In the genomic region with DNA sequence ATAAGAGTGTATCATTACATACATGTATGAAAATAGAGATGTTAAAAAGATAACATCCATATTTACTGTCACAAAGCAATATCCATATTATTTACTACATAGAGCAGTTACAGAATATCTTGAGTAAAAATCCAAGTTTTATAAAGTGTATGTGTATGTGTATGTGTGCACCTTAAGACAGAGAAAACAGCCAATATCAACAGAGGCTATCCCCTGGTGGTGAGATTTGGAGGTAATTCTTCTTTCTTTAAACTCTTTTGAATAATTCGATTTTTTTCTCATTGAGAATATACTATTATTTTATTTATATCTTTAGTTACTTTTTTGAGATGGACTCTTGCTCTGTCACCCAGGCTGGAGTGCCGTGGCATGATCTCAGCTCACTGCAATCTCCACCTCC, we compare ENCODE assay signal across 22 cellular contexts. TPM values are rescaled to one million over a fixed set of nuclear protein-coding genes. Genes with fewer than 3 reads are reported as not detected.
DNase-seq lines count a peak whose midpoint lies in the region; ATAC-seq and TF ChIP-seq lines count a peak whose summit lies in the region.
"Had no signal": no experiment of that assay in that cellular context is flagged by ENCODE, and none has a peak within 500 bp of the region (broad histone marks: within the 10 kb centered on the region; RNA-seq: fewer than 3 reads in every experiment).

No MANE protein-coding gene starts in this region.

- DNase-seq in activated CD8-positive, alpha-beta T cell treated with anti-CD3 and anti-CD28 coated beads for 36 hours, result no peak
- no peak for DNase-seq in activated CD8-positive, alpha-beta T cell treated with anti-CD3 and anti-CD28 coated beads, Interleukin-2, amount 10 ng/mL, durations not matched to agents 7 days and 5 days
- DNase-seq in PC-3 (no peak), fibroblast of mammary gland (ENCODE audit: low read depth) (no peak), type B pancreatic cell (ENCODE audit: extremely low spot score, unreplicated experiment) (no peak), SHP77 (lab: John Stamatoyannopoulos, UW) (no peak)
- no peak for DNase-seq in activated CD4-positive, alpha-beta T cell treated with anti-CD3 and anti-CD28 coated beads for 1 hour
- DNase-seq in stimulated activated naive CD8-positive, alpha-beta T cell treated with anti-CD3 and anti-CD28 coated beads, Interleukin-15, amount 100 ng/mL, for 72 hours, result no peak
- DNase-seq: activated naive CD8-positive, alpha-beta T cell treated with anti-CD3 and anti-CD28 coated beads for 36 hours; CD4-positive, alpha-beta T cell; DMS79; HCEC 1CT; kidney; naive B cell; NCI-H1048; NCI-H2081 treated with DMSO at 0.1 percent for 48 hours; NCI-H510A treated with DMSO at 0.1 percent for 48 hours; SHP77 treated with DMSO at 0.1 percent for 48 hours; stimulated activated CD4-positive, alpha-beta T cell treated with anti-CD3 and anti-CD28 coated beads, Interleukin-4, amount 100 ng/mL, for 24 hours had no signal

- BruUV-seq in PC-3 (replicated peaks; lab: Mats Ljungman, UMichigan), result no TSS peak

- POLR2A ChIA-PET in activated CD8-positive, alpha-beta T cell treated with anti-CD3 and anti-CD28 coated beads for 36 hours (lab: Charles Lee), result interaction anchor here (0.8 kb wide), 1 partner anchor 291 kb away, joined by 3 read pairs; no protein-coding TSS in a partner anchor
- POLR2A ChIA-PET in activated CD8-positive, alpha-beta T cell treated with anti-CD3 and anti-CD28 coated beads, Interleukin-2, amount 10 ng/mL, durations not matched to agents 7 days and 5 days (lab: Charles Lee), result no interaction called here
- POLR2A ChIA-PET in PC-3 (lab: Charles Lee; ENCODE audit: unreplicated experiment), result no interaction called here

- no peaks in the 10 kb centered on the region for H3K36me3 ChIP-seq in PC-3 (ENCODE audit: low read depth, low read length)

- no peaks in the 10 kb centered on the region for H3K36me3 Mint-ChIP-seq in activated CD8-positive, alpha-beta T cell treated with anti-CD3 and anti-CD28 coated beads for 36 hours (ENCODE audit: low read depth)
- peaks cover 1% of the 10 kb centered on the region for H3K36me3 Mint-ChIP-seq in activated CD8-positive, alpha-beta T cell treated with anti-CD3 and anti-CD28 coated beads, Interleukin-2, amount 10 ng/mL, durations not matched to agents 7 days and 5 days (ENCODE audit: low read depth)
- no peaks in the 10 kb centered on the region for H3K36me3 Mint-ChIP-seq in type B pancreatic cell
- H3K36me3 Mint-ChIP-seq: naive B cell had no signal

- no peaks in the 10 kb centered on the region for H3K9me2 ChIP-seq in PC-3 (replicated peaks; ENCODE audit: low read length)

- no peaks in the 10 kb centered on the region for H4K20me1 ChIP-seq in PC-3 (ENCODE audit: low read length)

- no peak overlapping the region for H2AFZ ChIP-seq in PC-3 (ENCODE audit: low read length)
- H2AFZ ChIP-seq: parathyroid adenoma had no signal

- CTCF ChIA-PET in activated CD8-positive, alpha-beta T cell treated with anti-CD3 and anti-CD28 coated beads for 36 hours (lab: Charles Lee), result interaction anchor here (1.1 to 2.9 kb wide), 4 partner anchors 9 to 48 kb away, joined by 4 to 11 read pairs (median 7); partner anchors contain the start of gene TRDMT1
- CTCF ChIA-PET in activated CD8-positive, alpha-beta T cell treated with anti-CD3 and anti-CD28 coated beads, Interleukin-2, amount 10 ng/mL, durations not matched to agents 7 days and 5 days (lab: Charles Lee), result interaction anchor here (0.8 to 3.2 kb wide), 4 partner anchors 8 to 46 kb away, joined by 3 to 16 read pairs (median 3); partner anchors contain the start of gene TRDMT1
- CTCF ChIA-PET in PC-3 (lab: Charles Lee), result no interaction called here

- H3K27me3 ChIP-seq in PC-3 (ENCODE audit: low read length), result no peaks in the 10 kb centered on the region

- no peak overlapping the region for H3K9ac ChIP-seq in PC-3 (ENCODE audit: low read length)
- H3K9ac ChIP-seq: parathyroid adenoma had no signal

- H3K4me1 ChIP-seq in PC-3 (ENCODE audit: insufficient read depth, low read length), result no peaks in the 10 kb centered on the region

- H3K4me3 ChIP-seq in PC-3 (ENCODE audit: low read length), result no peak overlapping the region
- no peak overlapping the region for H3K4me3 ChIP-seq in fibroblast of mammary gland (ENCODE audit: control insufficient read depth, low read depth, low read length)

- no peaks in the 10 kb centered on the region for H3K9me3 ChIP-seq in PC-3 (ENCODE audit: low read length)

- no peaks in the 10 kb centered on the region for H3F3A ChIP-seq in PC-3 (ENCODE audit: low read length, unreplicated experiment)

- no peaks in the 10 kb centered on the region for H3K27me3 Mint-ChIP-seq in activated CD8-positive, alpha-beta T cell treated with anti-CD3 and anti-CD28 coated beads for 36 hours
- H3K27me3 Mint-ChIP-seq in activated CD8-positive, alpha-beta T cell treated with anti-CD3 and anti-CD28 coated beads, Interleukin-2, amount 10 ng/mL, durations not matched to agents 7 days and 5 days (ENCODE audit: low read depth), result no peaks in the 10 kb centered on the region
- H3K27me3 Mint-ChIP-seq in type B pancreatic cell, result no peaks in the 10 kb centered on the region
- H3K27me3 Mint-ChIP-seq in stimulated activated naive CD8-positive, alpha-beta T cell treated with anti-CD3 and anti-CD28 coated beads, Interleukin-15, amount 100 ng/mL, for 72 hours, result no peaks in the 10 kb centered on the region
- H3K27me3 Mint-ChIP-seq: activated naive CD8-positive, alpha-beta T cell treated with anti-CD3 and anti-CD28 coated beads for 36 hours; CD4-positive, alpha-beta T cell; naive B cell had no signal

- H3K4me3 Mint-ChIP-seq in activated CD8-positive, alpha-beta T cell treated with anti-CD3 and anti-CD28 coated beads for 36 hours, result no peak overlapping the region
- no peak overlapping the region for H3K4me3 Mint-ChIP-seq in activated CD8-positive, alpha-beta T cell treated with anti-CD3 and anti-CD28 coated beads, Interleukin-2, amount 10 ng/mL, durations not matched to agents 7 days and 5 days
- no peak overlapping the region for H3K4me3 Mint-ChIP-seq in type B pancreatic cell
- no peak overlapping the region for H3K4me3 Mint-ChIP-seq in stimulated activated naive CD8-positive, alpha-beta T cell treated with anti-CD3 and anti-CD28 coated beads, Interleukin-15, amount 100 ng/mL, for 72 hours
- H3K4me3 Mint-ChIP-seq: activated naive CD8-positive, alpha-beta T cell treated with anti-CD3 and anti-CD28 coated beads for 36 hours; activated T-helper 1 cell treated with anti-CD3 and anti-CD28 coated beads, Interleukin-12 subunit alpha, Interleukin-12 subunit beta, Interleukin-2, Interleukin-4 antibody, amounts not matched to agents 30 ng/mL and 10 ng/mL and 1 ng/mL, durations not matched to agents 14 hours and 24 hours and 36 hours; CD4-positive, alpha-beta T cell; naive B cell had no signal

- no peaks in the 10 kb centered on the region for H3K9me3 Mint-ChIP-seq in activated CD8-positive, alpha-beta T cell treated with anti-CD3 and anti-CD28 coated beads for 36 hours
- no peaks in the 10 kb centered on the region for H3K9me3 Mint-ChIP-seq in activated CD8-positive, alpha-beta T cell treated with anti-CD3 and anti-CD28 coated beads, Interleukin-2, amount 10 ng/mL, durations not matched to agents 7 days and 5 days (ENCODE audit: insufficient read depth)
- H3K9me3 Mint-ChIP-seq in type B pancreatic cell, result no peaks in the 10 kb centered on the region
- H3K9me3 Mint-ChIP-seq in stimulated activated naive CD8-positive, alpha-beta T cell treated with anti-CD3 and anti-CD28 coated beads, Interleukin-15, amount 100 ng/mL, for 72 hours, result no peaks in the 10 kb centered on the region
- H3K9me3 Mint-ChIP-seq: activated naive CD8-positive, alpha-beta T cell treated with anti-CD3 and anti-CD28 coated beads for 36 hours; activated T-helper 1 cell treated with anti-CD3 and anti-CD28 coated beads, Interleukin-12 subunit alpha, Interleukin-12 subunit beta, Interleukin-2, Interleukin-4 antibody, amounts not matched to agents 30 ng/mL and 10 ng/mL and 1 ng/mL, durations not matched to agents 14 hours and 24 hours and 36 hours; CD4-positive, alpha-beta T cell; naive B cell had no signal

- no peak overlapping the region for H3K27ac Mint-ChIP-seq in activated CD8-positive, alpha-beta T cell treated with anti-CD3 and anti-CD28 coated beads for 36 hours
- no peak overlapping the region for H3K27ac Mint-ChIP-seq in activated CD8-positive, alpha-beta T cell treated with anti-CD3 and anti-CD28 coated beads, Interleukin-2, amount 10 ng/mL, durations not matched to agents 7 days and 5 days
- H3K27ac Mint-ChIP-seq in type B pancreatic cell, result no peak overlapping the region
- H3K27ac Mint-ChIP-seq in stimulated activated naive CD8-positive, alpha-beta T cell treated with anti-CD3 and anti-CD28 coated beads, Interleukin-15, amount 100 ng/mL, for 72 hours, result peak overlapping the region in 1 of 2 donors; percentile 54
- H3K27ac Mint-ChIP-seq: activated naive CD8-positive, alpha-beta T cell treated with anti-CD3 and anti-CD28 coated beads for 36 hours; activated T-helper 1 cell treated with anti-CD3 and anti-CD28 coated beads, Interleukin-12 subunit alpha, Interleukin-12 subunit beta, Interleukin-2, Interleukin-4 antibody, amounts not matched to agents 30 ng/mL and 10 ng/mL and 1 ng/mL, durations not matched to agents 14 hours and 24 hours and 36 hours; CD4-positive, alpha-beta T cell had no signal

- no peak overlapping the region for H3K4me2 ChIP-seq in PC-3 (ENCODE audit: low read length)

- H3K79me2 ChIP-seq in PC-3 (ENCODE audit: low read length), result no peaks in the 10 kb centered on the region
- H3K79me2 ChIP-seq: parathyroid adenoma had no signal

- peak; percentile 30 for TF ChIP-seq CTCF in activated CD8-positive, alpha-beta T cell treated with anti-CD3 and anti-CD28 coated beads for 36 hours (IDR thresholded peaks at IDR 0.05)
- peak; percentile 21; the same call in 1 of the 2 replicates for TF ChIP-seq CTCF in PC-3 (conservative IDR thresholded peaks at IDR 0.05; ENCODE audit: low read depth, low read length)
- peak; percentile 37 for TF ChIP-seq CTCF in fibroblast of mammary gland (conservative IDR thresholded peaks at IDR 0.05; ENCODE audit: control insufficient read depth, insufficient read depth, low read depth, low read length)
- peak; percentile 67 for TF ChIP-seq CTCF in type B pancreatic cell (conservative IDR thresholded peaks at IDR 0.05)

- no peak overlapping the region for H3K27ac ChIP-seq in PC-3 (ENCODE audit: low read length)
- H3K27ac ChIP-seq: HL-60, parathyroid adenoma had no signal

- H3K4me1 Mint-ChIP-seq in activated CD8-positive, alpha-beta T cell treated with anti-CD3 and anti-CD28 coated beads for 36 hours (ENCODE audit: low read depth), result peaks cover 5% of the 10 kb centered on the region
- no peaks in the 10 kb centered on the region for H3K4me1 Mint-ChIP-seq in activated CD8-positive, alpha-beta T cell treated with anti-CD3 and anti-CD28 coated beads, Interleukin-2, amount 10 ng/mL, durations not matched to agents 7 days and 5 days (ENCODE audit: low read depth)
- H3K4me1 Mint-ChIP-seq in type B pancreatic cell (ENCODE audit: unreplicated experiment), result peaks cover 21% of the 10 kb centered on the region
- peaks cover 6% of the 10 kb centered on the region for H3K4me1 Mint-ChIP-seq in stimulated activated naive CD8-positive, alpha-beta T cell treated with anti-CD3 and anti-CD28 coated beads, Interleukin-15, amount 100 ng/mL, for 72 hours

- intact Hi-C loops in activated CD8-positive, alpha-beta T cell treated with anti-CD3 and anti-CD28 coated beads for 36 hours (cut with micrococcal nuclease), result no loop called here
- intact Hi-C loops in PC-3 (cut with micrococcal nuclease), result no loop called here

- no peak for ATAC-seq in activated CD8-positive, alpha-beta T cell treated with anti-CD3 and anti-CD28 coated beads for 36 hours
- ATAC-seq in activated CD8-positive, alpha-beta T cell treated with anti-CD3 and anti-CD28 coated beads, Interleukin-2, amount 10 ng/mL, durations not matched to agents 7 days and 5 days, result no peak
- ATAC-seq in PC-3, result no peak
- no peak for ATAC-seq in stimulated activated naive CD8-positive, alpha-beta T cell treated with anti-CD3 and anti-CD28 coated beads, Interleukin-15, amount 100 ng/mL, for 72 hours

RNA-seq across cellular contexts. Expression of gene TRDMT1, which starts 18.4 kb away (rescaled TPM):
- total RNA-seq in activated CD8-positive, alpha-beta T cell treated with anti-CD3 and anti-CD28 coated beads for 36 hours, result 1 to 10 TPM; 4.4 to 4.5 TPM
- 10 to 100 TPM; 11.6 to 13.6 TPM for total RNA-seq in activated CD8-positive, alpha-beta T cell treated with anti-CD3 and anti-CD28 coated beads, Interleukin-2, amount 10 ng/mL, durations not matched to agents 7 days and 5 days
- total RNA-seq in PC-3 (2014; rRNA removed), result 1.3 and 2.0 TPM in 2 replicates
- total RNA-seq in type B pancreatic cell (ENCODE audit: low replicate concordance), result 3.9 and 9.0 TPM in 2 replicates

RNA-seq across cellular contexts. Expression of gene VIM, which starts 44.9 kb away (rescaled TPM):
- total RNA-seq in activated CD8-positive, alpha-beta T cell treated with anti-CD3 and anti-CD28 coated beads for 36 hours, result 100 to 1,000 TPM; 590 to 602 TPM
- total RNA-seq in activated CD8-positive, alpha-beta T cell treated with anti-CD3 and anti-CD28 coated beads, Interleukin-2, amount 10 ng/mL, durations not matched to agents 7 days and 5 days, result 1,000 to 10,000 TPM; 2,550 to 2,568 TPM
- total RNA-seq in PC-3 (2014; rRNA removed) (469 and 506 TPM in 2 replicates), type B pancreatic cell (ENCODE audit: low replicate concordance) (102 and 2,500 TPM in 2 replicates)

RNA-seq across cellular contexts. Expression of gene CUBN, which starts 53.5 kb away (rescaled TPM):
- total RNA-seq in activated CD8-positive, alpha-beta T cell treated with anti-CD3 and anti-CD28 coated beads for 36 hours, result under 1 TPM; 0.38 to 0.65 TPM
- 1 to 10 TPM in 1 of 2 experiments, under 1 TPM in 1; 0.68 to 1.2 TPM for total RNA-seq in activated CD8-positive, alpha-beta T cell treated with anti-CD3 and anti-CD28 coated beads, Interleukin-2, amount 10 ng/mL, durations not matched to agents 7 days and 5 days
- total RNA-seq in PC-3 (2014; rRNA removed) (0.80 TPM in 1 of 2 replicates, not detected in the other), type B pancreatic cell (ENCODE audit: low replicate concordance) (1.0 and 2.2 TPM in 2 replicates)
